In the genomic region with DNA sequence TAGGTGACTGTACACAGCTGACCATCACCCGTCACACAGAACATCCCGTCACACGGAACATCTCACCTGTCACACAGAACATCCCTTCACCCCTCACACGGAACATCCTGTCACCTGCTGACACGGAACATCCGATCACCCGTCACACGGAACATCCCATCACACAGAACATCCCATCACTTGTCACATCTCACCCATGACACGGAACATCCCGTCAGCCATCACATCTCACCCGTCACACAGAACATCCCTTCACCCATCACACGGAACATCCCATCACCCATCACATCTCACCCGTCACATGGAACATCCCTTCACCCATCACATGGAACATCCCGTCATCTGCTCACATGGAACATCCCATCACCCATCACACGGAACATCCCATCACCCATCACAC, we compare ENCODE assay signal across 36 cellular contexts. TPM values are rescaled to one million over a fixed set of nuclear protein-coding genes. Genes with fewer than 3 reads are reported as not detected.
"Had no signal": no experiment of that assay in that cellular context is flagged by ENCODE, and none has a peak within 500 bp of the region (broad histone marks: within the 10 kb centered on the region; RNA-seq: fewer than 3 reads in every experiment).

No MANE protein-coding gene starts in this region.

- H3K4me3 ChIP-seq: cardiac muscle cell, Peyer's patch had no signal

- H3K4me1 Mint-ChIP-seq: activated CD4-positive, alpha-beta T cell treated with anti-CD3 and anti-CD28 coated beads, Interleukin-2, amount 10 ng/mL, durations not matched to agents 24 days and 14 days; activated T-helper 17 cell treated with anti-CD3 and anti-CD28 coated beads, Interleukin-2, amount 50 U/mL, for 72 hours; central memory CD8-positive, alpha-beta T cell had no signal

- H3K27ac Mint-ChIP-seq: activated CD4-positive, alpha-beta T cell treated with anti-CD3 and anti-CD28 coated beads, Interleukin-2, amount 10 ng/mL, durations not matched to agents 24 days and 14 days; activated CD8-positive, alpha-beta T cell treated with anti-CD3 and anti-CD28 coated beads for 36 hours; activated naive CD8-positive, alpha-beta T cell treated with anti-CD3 and anti-CD28 coated beads for 36 hours; activated T-cell treated with anti-CD3 and anti-CD28 coated beads, Interleukin-2, amount 50 U/mL, for 72 hours; activated T-helper 17 cell treated with anti-CD3 and anti-CD28 coated beads, Interleukin-2, amount 50 U/mL, for 72 hours had no signal

- ATAC-seq: activated CD8-positive, alpha-beta T cell treated with anti-CD3 and anti-CD28 coated beads for 36 hours; activated T-cell treated with anti-CD3 and anti-CD28 coated beads, Interleukin-2, amount 50 U/mL, for 72 hours; activated T-helper 17 cell treated with anti-CD3 and anti-CD28 coated beads, Interleukin-2, amount 50 U/mL, for 72 hours; PC-3; Right ventricle myocardium inferior had no signal

- H3K27me3 ChIP-seq: brain microvascular endothelial cell had no signal

- H3K4me3 Mint-ChIP-seq: activated CD4-positive, alpha-beta T cell treated with anti-CD3 and anti-CD28 coated beads, Interleukin-2, amount 10 ng/mL, durations not matched to agents 24 days and 14 days; activated CD8-positive, alpha-beta T cell treated with anti-CD3 and anti-CD28 coated beads for 36 hours; activated naive CD8-positive, alpha-beta T cell treated with anti-CD3 and anti-CD28 coated beads for 36 hours; activated T-cell treated with anti-CD3 and anti-CD28 coated beads, Interleukin-2, amount 50 U/mL, for 72 hours; activated T-helper 17 cell treated with anti-CD3 and anti-CD28 coated beads, Interleukin-2, amount 50 U/mL, for 72 hours; central memory CD8-positive, alpha-beta T cell had no signal

- H3K27ac ChIP-seq: brain microvascular endothelial cell, cardiac muscle cell, Peyer's patch, VCaP had no signal

- H3K27me3 Mint-ChIP-seq: activated T-helper 17 cell treated with anti-CD3 and anti-CD28 coated beads, Interleukin-2, amount 50 U/mL, for 72 hours; central memory CD8-positive, alpha-beta T cell had no signal

- H3K36me3 ChIP-seq: brain microvascular endothelial cell, cardiac muscle cell, Peyer's patch had no signal

- H3K9me3 ChIP-seq: Peyer's patch had no signal

- H3K9me3 Mint-ChIP-seq: activated CD4-positive, alpha-beta T cell treated with anti-CD3 and anti-CD28 coated beads, Interleukin-2, amount 10 ng/mL, durations not matched to agents 24 days and 14 days; activated CD8-positive, alpha-beta T cell treated with anti-CD3 and anti-CD28 coated beads for 36 hours; activated naive CD8-positive, alpha-beta T cell treated with anti-CD3 and anti-CD28 coated beads for 36 hours; activated T-cell treated with anti-CD3 and anti-CD28 coated beads, Interleukin-2, amount 50 U/mL, for 72 hours; activated T-helper 17 cell treated with anti-CD3 and anti-CD28 coated beads, Interleukin-2, amount 50 U/mL, for 72 hours; central memory CD8-positive, alpha-beta T cell had no signal

- DNase-seq: activated CD4-positive, alpha-beta T cell treated with anti-CD3 and anti-CD28 coated beads, Interleukin-2, amount 10 ng/mL, durations not matched to agents 24 days and 14 days; activated CD4-positive, alpha-beta T cell treated with anti-CD3 and anti-CD28 coated beads, Interleukin-2, amount 50 U/mL, for 4 hours; activated CD4-positive, CD25-positive, alpha-beta regulatory T cell; activated CD8-positive, alpha-beta T cell treated with anti-CD3 and anti-CD28 coated beads for 36 hours; activated effector memory CD4-positive, alpha-beta T cell treated with anti-CD3 and anti-CD28 coated beads, Interleukin-2, amount 50 U/mL, for 16 hours; activated naive CD4-positive, alpha-beta T cell; activated naive CD4-positive, alpha-beta T cell treated with anti-CD3 and anti-CD28 coated beads, Interleukin-2, amount 50 U/mL, for 16 hours; activated naive CD8-positive, alpha-beta T cell treated with anti-CD3 and anti-CD28 coated beads for 36 hours; activated T-cell treated with anti-CD3 and anti-CD28 coated beads, Interleukin-2, amount 50 U/mL, for 1 hour; activated T-cell treated with anti-CD3 and anti-CD28 coated beads, Interleukin-2, amount 50 U/mL, for 72 hours; amniotic stem cell; aorta; brain microvascular endothelial cell; MM.1S; MV-4-11; NCI-H1092; NCI-H1436 treated with DMSO at 0.1 percent for 48 hours; NCI-H1694 treated with DMSO at 0.1 percent for 48 hours; NCI-H2029; NCI-H345; NCI-H524 treated with DMSO at 0.1 percent for 48 hours; PC-3; Peyer's patch; RPMI8226; SIG-M5; SW 1271; T-helper 1 cell; T-helper 2 cell; T-helper 9 cell had no signal

RNA-seq across cellular contexts. Expression of a gene that starts 3.8 kb away (rescaled TPM):
- total RNA-seq: Right ventricle myocardium inferior had no signal

RNA-seq across cellular contexts. Expression of a gene that starts 34.1 kb away (rescaled TPM):
- total RNA-seq: activated CD4-positive, alpha-beta T cell treated with anti-CD3 and anti-CD28 coated beads, Interleukin-2, amount 10 ng/mL, durations not matched to agents 24 days and 14 days; activated CD8-positive, alpha-beta memory T cell treated with anti-CD3 and anti-CD28 coated beads for 36 hours; activated CD8-positive, alpha-beta T cell treated with anti-CD3 and anti-CD28 coated beads for 36 hours; activated T-cell treated with anti-CD3 and anti-CD28 coated beads, Interleukin-2, amount 50 U/mL, for 72 hours; activated T-helper 17 cell treated with anti-CD3 and anti-CD28 coated beads, Interleukin-2, amount 50 U/mL, for 72 hours; aorta; chondrocyte; PC-3; Right ventricle myocardium inferior had no signal
